ENCODE assay signal across 9 cellular contexts in the genomic region with DNA sequence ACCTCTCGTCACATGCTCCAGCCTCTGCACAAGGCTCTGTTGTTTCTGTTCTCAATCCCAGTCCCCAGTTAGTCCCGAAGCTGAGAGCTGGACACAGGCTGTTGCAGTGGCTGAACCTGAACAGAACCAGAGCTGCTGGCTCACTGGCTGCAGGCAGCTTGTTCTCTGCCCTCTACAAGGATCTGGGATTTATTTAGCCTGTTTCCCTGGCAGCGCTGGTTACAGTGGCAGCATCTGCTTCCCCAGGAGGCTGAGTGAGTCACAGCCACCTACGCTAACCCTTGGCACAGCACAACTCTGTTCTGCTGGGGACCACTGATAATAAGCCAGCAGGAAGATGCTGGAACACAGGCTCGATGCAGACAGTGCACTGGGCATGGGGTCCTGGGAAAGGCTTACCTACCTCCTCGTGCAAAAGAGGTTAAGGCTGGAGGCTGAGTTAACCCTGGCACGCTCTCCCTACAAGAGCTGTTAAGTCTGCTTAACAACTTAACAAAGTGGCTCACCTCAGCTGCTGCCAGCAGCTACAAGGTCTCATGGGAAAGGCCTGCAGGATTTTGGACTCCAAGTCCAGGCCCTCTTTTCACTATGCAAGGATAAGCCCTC.
A peak's percentile ranks its signal among the peaks of the same experiment; 100 is the strongest.
DNase-seq lines count a peak whose midpoint lies in the region; ATAC-seq and TF ChIP-seq lines count a peak whose summit lies in the region.
"Had no signal": no experiment of that assay in that cellular context is flagged by ENCODE, and none has a peak within 500 bp of the region (broad histone marks: within the 10 kb centered on the region; RNA-seq: fewer than 3 reads in every experiment).

No MANE protein-coding gene starts in this region.

- H2AK5ac ChIP-seq in mesendoderm (ENCODE audit: low read length) = no peak overlapping the region

- H3K23ac ChIP-seq in mesendoderm (ENCODE audit: low read length) = no peak overlapping the region

- peaks cover 11% of the 10 kb centered on the region; the same call in 1 of the 2 replicates for H3F3A ChIP-seq in GM23248 (ENCODE audit: insufficient read depth)
- no peaks in the 10 kb centered on the region for H3F3A ChIP-seq in SK-N-SH (replicated peaks; ENCODE audit: insufficient read depth)

- TF ChIP-seq RAD21 in SK-N-SH (IDR thresholded peaks at IDR 0.05; ENCODE audit: low read length) = no peak

- H3K56ac ChIP-seq in mesendoderm (ENCODE audit: low read length) = no peak overlapping the region

- H4K8ac ChIP-seq in mesendoderm (ENCODE audit: low read depth, low read length) = no peak overlapping the region

- peak overlapping the region; percentile 58; the same call in 1 of the 2 replicates for H3K9ac ChIP-seq in GM23248
- H3K9ac ChIP-seq in SK-N-SH = no peak overlapping the region
- no peak overlapping the region for H3K9ac ChIP-seq in mesendoderm (ENCODE audit: low read length)

- no peaks in the 10 kb centered on the region for H3K9me3 ChIP-seq in GM23248 (ENCODE audit: low read depth)
- H3K9me3 ChIP-seq in SK-N-SH = no peaks in the 10 kb centered on the region

- H3K79me1 ChIP-seq in mesendoderm (ENCODE audit: low read length) = no peaks in the 10 kb centered on the region

- no peak for TF ChIP-seq CTCF in SK-N-SH (IDR thresholded peaks at IDR 0.05)

- no peak overlapping the region for H2BK5ac ChIP-seq in mesendoderm (ENCODE audit: low read length)

- no peaks in the 10 kb centered on the region for H3K79me2 ChIP-seq in GM23248 (ENCODE audit: insufficient read depth)
- no peaks in the 10 kb centered on the region for H3K79me2 ChIP-seq in SK-N-SH (ENCODE audit: insufficient read depth)
- H3K79me2 ChIP-seq in mesendoderm (ENCODE audit: control insufficient read depth, insufficient read depth, low read length) = no peaks in the 10 kb centered on the region

- peak; percentile 68 for ATAC-seq in sciatic nerve
- ATAC-seq in GM18498 (IDR thresholded peaks at IDR 0.05; ENCODE audit: unreplicated experiment) = no peak
- ATAC-seq in HG03442 (IDR thresholded peaks at IDR 0.05; ENCODE audit: unreplicated experiment) = no peak

- in situ Hi-C loops in GM23248 (cut with MboI) = no loop called here

- peaks cover 9% of the 10 kb centered on the region for H3K4me1 ChIP-seq in GM23248 (ENCODE audit: insufficient read depth)
- peaks cover 0 to 10% of the 10 kb centered on the region in 2 experiments; a peak in 1 of 4 replicates for H3K4me1 ChIP-seq in SK-N-SH (ENCODE audit: control insufficient read depth in 1 of 2, insufficient read depth in 2 of 2, low read depth in 1 of 2, low read length in 1 of 2)
- no peaks in the 10 kb centered on the region for H3K4me1 ChIP-seq in mesendoderm (ENCODE audit: control insufficient read depth, low read depth, low read length)

- no peak overlapping the region for H3K18ac ChIP-seq in mesendoderm (ENCODE audit: low read length)

- H3K4me2 ChIP-seq in GM23248 (ENCODE audit: unreplicated experiment) = peak overlapping the region; percentile 16
- no peak overlapping the region; the same call in 1 of the 2 replicates for H3K4me2 ChIP-seq in SK-N-SH
- H3K4me2 ChIP-seq in mesendoderm (ENCODE audit: low read length) = no peak overlapping the region

- H4K20me1 ChIP-seq in GM23248 (ENCODE audit: insufficient read depth) (no peaks in the 10 kb centered on the region), SK-N-SH (ENCODE audit: insufficient read depth) (no peaks in the 10 kb centered on the region)

- POLR2A ChIA-PET in SK-N-SH (lab: Yijun Ruan, JAX) = interaction anchor here (0.5 to 0.9 kb wide), 2 partner anchors 10 to 286 kb away, joined by 3 read pairs; no protein-coding TSS in a partner anchor

- H2AFZ ChIP-seq in GM23248 (no peak overlapping the region), SK-N-SH (ENCODE audit: low read depth) (no peak overlapping the region)

- CTCF ChIA-PET in SK-N-SH (lab: Yijun Ruan, JAX) = interaction anchor here (0.7 kb wide), 1 partner anchor 210 kb away, joined by 3 read pairs; no protein-coding TSS in a partner anchor

- no peak overlapping the region for H2BK120ac ChIP-seq in mesendoderm (ENCODE audit: low read depth, low read length)

- H3K27me3 ChIP-seq in GM23248 (replicated peaks; ENCODE audit: insufficient read depth) (no peaks in the 10 kb centered on the region), SK-N-SH (ENCODE audit: insufficient read depth) (no peaks in the 10 kb centered on the region), mesendoderm (ENCODE audit: insufficient read depth, low read length, poor library complexity) (no peaks in the 10 kb centered on the region)

- no peak overlapping the region for H4K5ac ChIP-seq in mesendoderm (ENCODE audit: low read length)

- H3K9me2 ChIP-seq in GM23248 (ENCODE audit: insufficient read depth) (no peaks in the 10 kb centered on the region), SK-N-SH (no peaks in the 10 kb centered on the region)

- no peaks in the 10 kb centered on the region for H3K36me3 ChIP-seq in GM23248 (ENCODE audit: low read depth)
- no peaks in the 10 kb centered on the region for H3K36me3 ChIP-seq in SK-N-SH (replicated peaks in 1 of 2; ENCODE audit: control insufficient read depth in 1 of 2, insufficient read depth in 2 of 2, low read length in 1 of 2)
- no peaks in the 10 kb centered on the region for H3K36me3 ChIP-seq in mesendoderm (ENCODE audit: control insufficient read depth, insufficient read depth, low read length)

- 10 to 12% methylated on average over 7 of the region's 7 CpGs for WGBS in GM23248 (ENCODE audit: low coverage in 1 of 2, low lambda C conversion rate in 2 of 2, missing lambda C conversion rate in 2 of 2), 2 experiments
- WGBS in SK-N-SH (ENCODE audit: low lambda C conversion rate) = 38% methylated on average over 6 of the region's 7 CpGs
- WGBS in mesendoderm (ENCODE audit: extremely low coverage, insufficient coverage, low lambda C conversion rate) = no CpG with 5 or more reads among the region's 7 CpGs

- peak overlapping the region; percentile 66 for H3K27ac ChIP-seq in GM23248
- H3K27ac ChIP-seq in SK-N-SH (ENCODE audit: low read depth in 2 of 2, low read length in 1 of 2) = peak overlapping the region; percentile 23 to 60; a peak in 2 of 4 replicates
- no peak overlapping the region for H3K27ac ChIP-seq in mesendoderm (ENCODE audit: low read depth, low read length)

- H3K4ac ChIP-seq in mesendoderm (ENCODE audit: low read depth, low read length) = no peak overlapping the region

- DNase-seq in GM23248 (peak; percentile 97), SK-N-SH (peak; percentile 64), fibroblast of the conjunctiva (ENCODE audit: low read depth) (peak; percentile 53), sciatic nerve (ENCODE audit: low spot score) (no peak), mesendoderm (no peak)
- no peak for DNase-seq in activated T-cell treated with anti-CD3 and anti-CD28 coated beads, Interleukin-2, amount 50 U/mL, for 48 hours
- DNase-seq: central memory CD4-positive, alpha-beta T cell had no signal

- H3K4me3 ChIP-seq in GM23248 (no peak overlapping the region), SK-N-SH (ENCODE audit: low read depth in 2 of 2, low read length in 1 of 2) (no peak overlapping the region), mesendoderm (ENCODE audit: low read length) (no peak overlapping the region)

- peak in 1 of 2 experiments; percentile 28; a peak in 1 of 4 replicates for TF ChIP-seq EP300 in SK-N-SH (IDR thresholded peaks at IDR 0.05; ENCODE audit: borderline replicate concordance in 1 of 2, low read depth in 1 of 2, low read length in 1 of 2)

- no peak overlapping the region for H2BK15ac ChIP-seq in mesendoderm (replicated peaks; ENCODE audit: low read depth)

- intact Hi-C loops in sciatic nerve (cut with DNase I) = no loop called here

TF ChIP-seq in SK-N-SH, 30 proteins besides CTCF, POLR2A, EP300 and RAD21:
- TF ChIP-seq NFIC (IDR thresholded peaks at IDR 0.05; ENCODE audit: borderline replicate concordance) (peak; percentile 58; the same call in 1 of the 2 replicates), YY1 (IDR thresholded peaks at IDR 0.05; ENCODE audit: low read depth) (no peak), POLR2AphosphoS5 (IDR thresholded peaks at IDR 0.05; ENCODE audit: low read depth, low read length) (no peak), EZH2phosphoT487 (IDR thresholded peaks at IDR 0.05; ENCODE audit: borderline replicate concordance, low read depth) (no peak), RCOR1 (IDR thresholded peaks at IDR 0.05; ENCODE audit: low read length) (peak; percentile 52; the same call in 1 of the 2 replicates), MEF2A (IDR thresholded peaks at IDR 0.05; ENCODE audit: borderline replicate concordance, low read depth) (no peak), TCF12 (IDR thresholded peaks at IDR 0.05) (peak; percentile 75), CHD2 (IDR thresholded peaks at IDR 0.05; ENCODE audit: low read length, partially characterized antibody) (peak; percentile 34), TAF1 (IDR thresholded peaks at IDR 0.05; ENCODE audit: borderline replicate concordance, low read depth, low read length) (no peak), FOSL2 (IDR thresholded peaks at IDR 0.05; ENCODE audit: borderline replicate concordance, low read depth) (peak; percentile 52; the same call in 1 of the 2 replicates)
- TF ChIP-seq, protein P1, sequence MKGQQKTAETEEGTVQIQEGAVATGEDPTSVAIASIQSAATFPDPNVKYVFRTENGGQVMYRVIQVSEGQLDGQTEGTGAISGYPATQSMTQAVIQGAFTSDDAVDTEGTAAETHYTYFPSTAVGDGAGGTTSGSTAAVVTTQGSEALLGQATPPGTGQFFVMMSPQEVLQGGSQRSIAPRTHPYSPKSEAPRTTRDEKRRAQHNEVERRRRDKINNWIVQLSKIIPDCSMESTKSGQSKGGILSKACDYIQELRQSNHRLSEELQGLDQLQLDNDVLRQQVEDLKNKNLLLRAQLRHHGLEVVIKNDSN (IDR thresholded peaks at IDR 0.05; ENCODE audit: borderline replicate concordance, low read depth) = no peak

Comparison
In these comparisons a context has a peak if more than half of its experiments do, and no peak if none do; other contexts are left out.
1. DNase-seq: peak in GM23248 (single experiment), SK-N-SH (single experiment) and fibroblast of the conjunctiva (single experiment); none in sciatic nerve (single experiment), activated T-cell treated with anti-CD3 and anti-CD28 coated beads, Interleukin-2, amount 50 U/mL, for 48 hours (0 of 2) and mesendoderm (single experiment).